In the genomic region with DNA sequence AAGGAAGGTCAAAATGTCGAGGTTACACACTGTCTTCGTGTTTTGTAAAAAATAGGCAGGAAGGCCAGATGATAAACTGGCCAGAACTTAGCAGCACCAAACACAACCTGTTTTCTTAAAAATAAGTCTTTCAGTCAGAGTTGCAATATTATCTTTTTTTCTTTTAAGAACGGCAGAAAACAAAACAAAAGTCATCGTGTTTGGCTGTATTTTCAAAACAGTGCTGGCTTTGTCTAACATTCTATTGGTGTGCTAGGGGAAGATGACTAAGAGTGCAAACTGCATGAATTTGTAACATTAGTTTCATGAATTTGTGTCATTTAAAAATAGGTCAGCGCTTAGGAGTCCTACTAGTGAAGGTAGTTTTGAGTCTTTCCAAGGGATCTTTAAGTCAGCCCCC, we compare ENCODE assay signal across 9 cellular contexts. TPM values are rescaled to one million over a fixed set of nuclear protein-coding genes. Genes with fewer than 3 reads are reported as not detected.
A peak's percentile ranks its signal among the peaks of the same experiment; 100 is the strongest.
DNase-seq lines count a peak whose midpoint lies in the region; ATAC-seq, FAIRE-seq and TF ChIP-seq lines count a peak whose summit lies in the region.
"Had no signal": no experiment of that assay in that cellular context is flagged by ENCODE, and none has a peak within 500 bp of the region (broad histone marks: within the 10 kb centered on the region; RNA-seq: fewer than 3 reads in every experiment).

No MANE protein-coding gene starts in this region.

- H3K4me3 Mint-ChIP-seq in activated T-helper 2 cell treated with anti-CD3 and anti-CD28 coated beads, Interferon-gamma antibody, Interleukin-2, Interleukin-4, amounts not matched to agents 10 μg/mL and 5 μg/mL and 100 μg/mL, durations not matched to agents 14 hours and 24 hours and 36 hours (ENCODE audit: low read depth), result peak overlapping the region; percentile 87

- H3K4me3 ChIP-seq in Loucy (ENCODE audit: low read length, poor library complexity, severe bottlenecking) (no peak overlapping the region), keratinocyte (ENCODE audit: control insufficient read depth in 2 of 3, extremely low read depth in 1 of 3, insufficient read depth in 2 of 3, low read depth in 1 of 3, low read length in 3 of 3) (peak overlapping the region; percentile 4 to 73 (median 11)), skeletal muscle tissue (ENCODE audit: low read length in 3 of 3) (peak overlapping the region; percentile 80 to 96 (median 93))

- H3K9me2 ChIP-seq in Loucy (replicated peaks; ENCODE audit: low read depth, low read length), result no peaks in the 10 kb centered on the region

- H3F3A ChIP-seq in Loucy (ENCODE audit: low read depth), result no peaks in the 10 kb centered on the region

- H3K27ac ChIP-seq in keratinocyte (ENCODE audit: control insufficient read depth, insufficient read depth, low read length) (peak overlapping the region; percentile 24), skeletal muscle tissue (ENCODE audit: low read depth, low read length) (peak overlapping the region; percentile 97)

- H3K4me1 ChIP-seq in Loucy (ENCODE audit: insufficient read depth, low read length, poor library complexity, severe bottlenecking) (peaks cover 10% of the 10 kb centered on the region), keratinocyte (ENCODE audit: control insufficient read depth, extremely low read depth, insufficient read depth, low read length) (peaks cover 13% of the 10 kb centered on the region), skeletal muscle tissue (ENCODE audit: control insufficient read depth in 3 of 3, insufficient read depth in 3 of 3, low read length in 3 of 3) (peaks cover 19 to 27% (median 22%) of the 10 kb centered on the region in 3 donors)

- TF ChIP-seq CTCF in Loucy (conservative IDR thresholded peaks at IDR 0.05; ENCODE audit: low read length), result no peak
- TF ChIP-seq CTCF in keratinocyte (optimal IDR thresholded peaks at IDR 0.05 in 1 of 3, IDR thresholded peaks at IDR 0.05 in 1 of 3, conservative IDR thresholded peaks at IDR 0.05 in 1 of 3; ENCODE audit: extremely low read depth in 1 of 3, insufficient read depth in 2 of 3, low read length in 3 of 3), result no peak

- dilution Hi-C loops in keratinocyte (cut with MboI; ENCODE audit: extremely low pct_ligation_motif_present, low sequenced_read_pairs), result no loop called here

- no peak for DNase-seq in activated T-helper 2 cell treated with anti-CD3 and anti-CD28 coated beads, Interferon-gamma antibody, Interleukin-2, Interleukin-4, amounts not matched to agents 10 μg/mL and 5 μg/mL and 100 μg/mL, durations not matched to agents 14 hours and 24 hours and 36 hours (ENCODE audit: low spot score)
- DNase-seq in keratinocyte (ENCODE audit: low read depth, low spot score), result no peak
- DNase-seq: naive B cell, NCI-H1930 had no signal

- H3K36me3 Mint-ChIP-seq in activated T-helper 2 cell treated with anti-CD3 and anti-CD28 coated beads, Interferon-gamma antibody, Interleukin-2, Interleukin-4, amounts not matched to agents 10 μg/mL and 5 μg/mL and 100 μg/mL, durations not matched to agents 14 hours and 24 hours and 36 hours (ENCODE audit: low read depth), result peaks cover 75% of the 10 kb centered on the region
- H3K36me3 Mint-ChIP-seq: naive B cell had no signal

- peaks cover 7% of the 10 kb centered on the region for H3K27me3 Mint-ChIP-seq in activated T-helper 2 cell treated with anti-CD3 and anti-CD28 coated beads, Interferon-gamma antibody, Interleukin-2, Interleukin-4, amounts not matched to agents 10 μg/mL and 5 μg/mL and 100 μg/mL, durations not matched to agents 14 hours and 24 hours and 36 hours (ENCODE audit: low read depth)

- H3K4me2 ChIP-seq in Loucy (ENCODE audit: low read depth, low read length, poor library complexity, severe bottlenecking) (peak overlapping the region; percentile 81), keratinocyte (ENCODE audit: control insufficient read depth, extremely low read depth, insufficient read depth, low read depth, low read length) (peak overlapping the region; percentile 43)

- no peaks in the 10 kb centered on the region for H3K36me3 ChIP-seq in Loucy (ENCODE audit: insufficient read depth, low read length)
- no peaks in the 10 kb centered on the region for H3K36me3 ChIP-seq in keratinocyte (ENCODE audit: control insufficient read depth in 2 of 2, extremely low read depth in 1 of 2, insufficient read depth in 2 of 2, low read length in 2 of 2)
- peaks cover 2 to 3% (median 3%) of the 10 kb centered on the region in 3 donors for H3K36me3 ChIP-seq in skeletal muscle tissue (ENCODE audit: control insufficient read depth in 3 of 3, insufficient read depth in 3 of 3, low read length in 3 of 3)

- H3K9ac ChIP-seq in Loucy (ENCODE audit: low read depth, low read length, poor library complexity, severe bottlenecking), result no peak overlapping the region
- H3K9ac ChIP-seq in keratinocyte (ENCODE audit: control insufficient read depth, extremely low read depth, insufficient read depth, low read length), result no peak overlapping the region
- peak overlapping the region; percentile 80 to 98 (median 96) for H3K9ac ChIP-seq in skeletal muscle tissue (ENCODE audit: low read depth in 1 of 3, low read length in 3 of 3)

- H4K20me1 ChIP-seq in Loucy (ENCODE audit: insufficient read depth, low read length, poor library complexity, severe bottlenecking) (no peaks in the 10 kb centered on the region), keratinocyte (ENCODE audit: control insufficient read depth, extremely low read depth, insufficient read depth, low read length) (no peaks in the 10 kb centered on the region)

- H3K79me2 ChIP-seq in Loucy (ENCODE audit: insufficient read depth, low read length) (no peaks in the 10 kb centered on the region), keratinocyte (ENCODE audit: control insufficient read depth, insufficient read depth, low read length) (peaks cover 25% of the 10 kb centered on the region)

- no peaks in the 10 kb centered on the region for H3K9me3 ChIP-seq in Loucy (ENCODE audit: insufficient read depth, low read depth, low read length)
- H3K9me3 ChIP-seq in keratinocyte (ENCODE audit: control insufficient read depth, low read depth, low read length), result no peaks in the 10 kb centered on the region
- H3K9me3 ChIP-seq in skeletal muscle tissue (ENCODE audit: control insufficient read depth in 3 of 3, low read length in 3 of 3), result no peaks in the 10 kb centered on the region

- H2AFZ ChIP-seq in Loucy (ENCODE audit: low read length) (no peak overlapping the region; the same call in 1 of the 2 replicates), keratinocyte (ENCODE audit: control insufficient read depth, low read length) (peak overlapping the region; percentile 49)

- peaks cover 35% of the 10 kb centered on the region for H3K4me1 Mint-ChIP-seq in activated T-helper 2 cell treated with anti-CD3 and anti-CD28 coated beads, Interferon-gamma antibody, Interleukin-2, Interleukin-4, amounts not matched to agents 10 μg/mL and 5 μg/mL and 100 μg/mL, durations not matched to agents 14 hours and 24 hours and 36 hours (ENCODE audit: low read depth)

- no peak for ATAC-seq in GM21576 (IDR thresholded peaks at IDR 0.05; ENCODE audit: unreplicated experiment)
- no peak for ATAC-seq in GM21423 (IDR thresholded peaks at IDR 0.05; ENCODE audit: unreplicated experiment)
- ATAC-seq in HG02678 (IDR thresholded peaks at IDR 0.05; ENCODE audit: unreplicated experiment), result no peak

- FAIRE-seq in keratinocyte (lab: Jason Lieb, UNC), result peak; percentile 71

- no peaks in the 10 kb centered on the region for H3K9me3 Mint-ChIP-seq in activated T-helper 2 cell treated with anti-CD3 and anti-CD28 coated beads, Interferon-gamma antibody, Interleukin-2, Interleukin-4, amounts not matched to agents 10 μg/mL and 5 μg/mL and 100 μg/mL, durations not matched to agents 14 hours and 24 hours and 36 hours
- H3K9me3 Mint-ChIP-seq: naive B cell had no signal

- H3K9me1 ChIP-seq in keratinocyte (ENCODE audit: control insufficient read depth, extremely low read depth, insufficient read depth, low read length), result no peaks in the 10 kb centered on the region

- no peaks in the 10 kb centered on the region for H3K27me3 ChIP-seq in Loucy (ENCODE audit: insufficient read depth, low read length, poor library complexity, severe bottlenecking)
- H3K27me3 ChIP-seq in keratinocyte (ENCODE audit: control insufficient read depth, extremely low read depth, insufficient read depth, low read length), result no peaks in the 10 kb centered on the region
- no peaks in the 10 kb centered on the region for H3K27me3 ChIP-seq in skeletal muscle tissue (ENCODE audit: control insufficient read depth in 3 of 3, insufficient read depth in 3 of 3, low read length in 3 of 3)

- peak overlapping the region; percentile 74 for H3K27ac Mint-ChIP-seq in activated T-helper 2 cell treated with anti-CD3 and anti-CD28 coated beads, Interferon-gamma antibody, Interleukin-2, Interleukin-4, amounts not matched to agents 10 μg/mL and 5 μg/mL and 100 μg/mL, durations not matched to agents 14 hours and 24 hours and 36 hours
- H3K27ac Mint-ChIP-seq: naive B cell had no signal

- intact Hi-C loops in activated T-helper 2 cell treated with anti-CD3 and anti-CD28 coated beads, Interferon-gamma antibody, Interleukin-2, Interleukin-4, amounts not matched to agents 10 μg/mL and 5 μg/mL and 100 μg/mL, durations not matched to agents 14 hours and 24 hours and 36 hours (cut with micrococcal nuclease), result loop anchor here (10.0 kb wide), 1 partner anchor 140 kb away; no protein-coding TSS in a partner anchor

RNA-seq across cellular contexts. Expression of a gene that starts 5.3 kb away (rescaled TPM):
- 73.6 and 74.2 TPM in 2 replicates for total RNA-seq in activated T-helper 2 cell treated with anti-CD3 and anti-CD28 coated beads, Interferon-gamma antibody, Interleukin-2, Interleukin-4, amounts not matched to agents 10 μg/mL and 5 μg/mL and 100 μg/mL, durations not matched to agents 14 hours and 24 hours and 36 hours
- polyA plus RNA-seq in keratinocyte, result 5.7 to 12.3 TPM (median 8.2 TPM) in 3 replicates
- 8.3 TPM for polyA plus RNA-seq in keratinocyte (2011; ENCODE audit: low read depth)
- 4.4 and 5.1 TPM in 2 replicates for polyA plus RNA-seq in keratinocyte (2011; cell fraction: cytosol; rRNA removed)
- polyA plus RNA-seq in keratinocyte (2011; cell fraction: nucleus; rRNA removed), result 9.2 and 10.6 TPM in 2 replicates
- 9.6 and 15.6 TPM in 2 replicates for polyA plus RNA-seq in keratinocyte (2012; ENCODE audit: low replicate concordance)
- 2.7 to 5.0 TPM (median 3.3 TPM) in 3 replicates for polyA minus RNA-seq in keratinocyte
- 17.8 TPM for polyA minus RNA-seq in keratinocyte (2011; cell fraction: cytosol; rRNA and poly(A)+ RNA removed)
- 10.4 and 11.7 TPM in 2 replicates for polyA minus RNA-seq in keratinocyte (2011; cell fraction: nucleus; rRNA and poly(A)+ RNA removed)
- 17.2 TPM for total RNA-seq in skeletal muscle tissue

Comparison
In these comparisons a context has a peak if more than half of its experiments do, and no peak if none do; other contexts are left out.
1. H3K9ac ChIP-seq: peak in skeletal muscle tissue (3 of 3); none in Loucy (single experiment) and keratinocyte (single experiment).